Comparison of ENCODE assay signal across 16 cellular contexts in genomic region chr18:63175264-63175663, GRCh38.
DNase-seq lines count a peak whose midpoint lies in the region; ATAC-seq, FAIRE-seq and TF ChIP-seq lines count a peak whose summit lies in the region.
"Had no signal": no experiment of that assay in that cellular context is flagged by ENCODE, and none has a peak within 500 bp of the region (broad histone marks: within the 10 kb centered on the region; RNA-seq: fewer than 3 reads in every experiment).

No MANE protein-coding gene starts in this region.

- H3K36me3 Mint-ChIP-seq in effector memory CD8-positive, alpha-beta T cell (ENCODE audit: insufficient read depth): peaks cover 5% of the 10 kb centered on the region
- H3K36me3 Mint-ChIP-seq: WTC11 had no signal

- peak overlapping the region; percentile 27 to 68 for H3K27ac Mint-ChIP-seq in effector memory CD8-positive, alpha-beta T cell
- H3K27ac Mint-ChIP-seq: activated T-helper 2 cell treated with anti-CD3 and anti-CD28 coated beads, Interferon-gamma antibody, Interleukin-2, Interleukin-4, amounts not matched to agents 10 μg/mL and 5 μg/mL and 100 μg/mL, durations not matched to agents 14 hours and 24 hours and 36 hours; WTC11 had no signal

- FAIRE-seq in HTR-8/SVneo (lab: Jason Lieb, UNC): no peak

- H3K4me3 Mint-ChIP-seq in effector memory CD8-positive, alpha-beta T cell: no peak overlapping the region
- H3K4me3 Mint-ChIP-seq: WTC11 had no signal

- H3K27me3 ChIP-seq in DND-41 (ENCODE audit: insufficient read depth, low read length, poor library complexity): no peaks in the 10 kb centered on the region
- no peaks in the 10 kb centered on the region for H3K27me3 ChIP-seq in upper lobe of right lung
- H3K27me3 ChIP-seq: neutrophil, testis had no signal

- no peak overlapping the region for H2AFZ ChIP-seq in DND-41 (ENCODE audit: low read depth, low read length)

- H3K4me1 Mint-ChIP-seq in effector memory CD8-positive, alpha-beta T cell (ENCODE audit: low read depth in 2 of 2): peaks cover 26 to 27% of the 10 kb centered on the region in 2 donors

- no peaks in the 10 kb centered on the region for H3K27me3 Mint-ChIP-seq in effector memory CD8-positive, alpha-beta T cell

- H3K36me3 ChIP-seq in DND-41 (ENCODE audit: insufficient read depth, low read length) (peaks cover 11% of the 10 kb centered on the region), upper lobe of right lung (no peaks in the 10 kb centered on the region)
- H3K36me3 ChIP-seq: neutrophil had no signal

- no peak overlapping the region for H3K9ac ChIP-seq in DND-41 (ENCODE audit: low read depth, low read length)

- TF ChIP-seq CTCF in DND-41 (IDR thresholded peaks at IDR 0.05; ENCODE audit: borderline replicate concordance, extremely low read depth, low read length, poor library complexity, severe bottlenecking) (no peak), upper lobe of right lung (IDR thresholded peaks at IDR 0.05) (no peak)

- ATAC-seq in DND-41 (ENCODE audit: insufficient read depth, low read depth): no peak; the same call in 2 of the 3 replicates
- peak; percentile 69 for ATAC-seq in GM18868 (IDR thresholded peaks at IDR 0.05; ENCODE audit: unreplicated experiment)
- peak; percentile 48 for ATAC-seq in HG02884 (IDR thresholded peaks at IDR 0.05; ENCODE audit: unreplicated experiment)
- no peak for ATAC-seq in effector memory CD8-positive, alpha-beta T cell (replicated peaks)
- ATAC-seq in upper lobe of right lung: no peak
- ATAC-seq in HG03520 (IDR thresholded peaks at IDR 0.05; ENCODE audit: unreplicated experiment): no peak
- ATAC-seq: HCT116, WTC11 had no signal

- intact Hi-C loops in upper lobe of right lung (cut with DNase I): no loop called here

- H3K9me3 ChIP-seq in DND-41 (ENCODE audit: insufficient read depth, low read length, severe bottlenecking): no peaks in the 10 kb centered on the region
- no peaks in the 10 kb centered on the region for H3K9me3 ChIP-seq in upper lobe of right lung
- H3K9me3 ChIP-seq: neutrophil, testis had no signal

- H3K27ac ChIP-seq in DND-41 (ENCODE audit: low read length): 0 out of 2 replicates have a peak overlapping the region, but pooled peaks have one; percentile 13
- H3K27ac ChIP-seq in upper lobe of right lung: no peak overlapping the region
- H3K27ac ChIP-seq: neutrophil, testis had no signal

- H3K79me2 ChIP-seq in DND-41 (ENCODE audit: insufficient read depth, low read length): peaks cover 87% of the 10 kb centered on the region

- DNase-seq in DND-41 (no peak), upper lobe of right lung (no peak), HTR-8/SVneo (ENCODE audit: insufficient read length, low spot score) (no peak), islet precursor cell (no peak)
- no peak for DNase-seq in effector memory CD8-positive, alpha-beta T cell
- DNase-seq: hippocampal formation, NCI-H1930, testis had no signal

- peaks cover 18% of the 10 kb centered on the region for H4K20me1 ChIP-seq in DND-41 (ENCODE audit: insufficient read depth, low read length)

- H3K4me2 ChIP-seq in DND-41 (ENCODE audit: insufficient read depth, low read length): no peak overlapping the region

- H3K9me3 Mint-ChIP-seq in effector memory CD8-positive, alpha-beta T cell: no peaks in the 10 kb centered on the region
- H3K9me3 Mint-ChIP-seq: activated T-helper 2 cell treated with anti-CD3 and anti-CD28 coated beads, Interferon-gamma antibody, Interleukin-2, Interleukin-4, amounts not matched to agents 10 μg/mL and 5 μg/mL and 100 μg/mL, durations not matched to agents 14 hours and 24 hours and 36 hours had no signal

- H3K4me3 ChIP-seq in DND-41 (ENCODE audit: low read depth in 1 of 2, low read length in 2 of 2): no peak overlapping the region
- no peak overlapping the region for H3K4me3 ChIP-seq in upper lobe of right lung
- H3K4me3 ChIP-seq: skin epidermis, testis had no signal

- H3K4me1 ChIP-seq in DND-41 (ENCODE audit: insufficient read depth, low read length) (peaks cover 19% of the 10 kb centered on the region), upper lobe of right lung (no peaks in the 10 kb centered on the region)

Comparison
In these comparisons a context has a peak if more than half of its experiments do, and no peak if none do; other contexts are left out.
1. ATAC-seq: peak in GM18868 (single experiment) and HG02884 (single experiment); none in DND-41 (single experiment), effector memory CD8-positive, alpha-beta T cell (single experiment), upper lobe of right lung (single experiment) and HG03520 (single experiment).